1 cellular context compared by ENCODE assay signal in genomic region chr15:41936649-41937567, GRCh38.
TF ChIP-seq lines count a peak whose summit lies in the region.

No MANE protein-coding gene starts in this region.

TF ChIP-seq in SK-N-SH treated with all-trans-retinoic acid at 6 μM for 48 hours, 23 proteins besides CTCF, POLR2A, EP300 and RAD21 (continued from another document):
- TF ChIP-seq TSHZ2 (CRISPR knock-in tag; IDR thresholded peaks at IDR 0.05) (no peak), ZFP30 (CRISPR knock-in tag; IDR thresholded peaks at IDR 0.05) (no peak), POU6F1 (CRISPR knock-in tag; IDR thresholded peaks at IDR 0.05; ENCODE audit: borderline replicate concordance, low read depth) (no peak), RARB (CRISPR knock-in tag; IDR thresholded peaks at IDR 0.05) (no peak), ZNF70 (CRISPR knock-in tag; IDR thresholded peaks at IDR 0.05) (no peak), ZNF8 (CRISPR knock-in tag; IDR thresholded peaks at IDR 0.05) (no peak), CREB5 (CRISPR knock-in tag; IDR thresholded peaks at IDR 0.05; ENCODE audit: low read depth) (no peak)
